In the genomic region with DNA sequence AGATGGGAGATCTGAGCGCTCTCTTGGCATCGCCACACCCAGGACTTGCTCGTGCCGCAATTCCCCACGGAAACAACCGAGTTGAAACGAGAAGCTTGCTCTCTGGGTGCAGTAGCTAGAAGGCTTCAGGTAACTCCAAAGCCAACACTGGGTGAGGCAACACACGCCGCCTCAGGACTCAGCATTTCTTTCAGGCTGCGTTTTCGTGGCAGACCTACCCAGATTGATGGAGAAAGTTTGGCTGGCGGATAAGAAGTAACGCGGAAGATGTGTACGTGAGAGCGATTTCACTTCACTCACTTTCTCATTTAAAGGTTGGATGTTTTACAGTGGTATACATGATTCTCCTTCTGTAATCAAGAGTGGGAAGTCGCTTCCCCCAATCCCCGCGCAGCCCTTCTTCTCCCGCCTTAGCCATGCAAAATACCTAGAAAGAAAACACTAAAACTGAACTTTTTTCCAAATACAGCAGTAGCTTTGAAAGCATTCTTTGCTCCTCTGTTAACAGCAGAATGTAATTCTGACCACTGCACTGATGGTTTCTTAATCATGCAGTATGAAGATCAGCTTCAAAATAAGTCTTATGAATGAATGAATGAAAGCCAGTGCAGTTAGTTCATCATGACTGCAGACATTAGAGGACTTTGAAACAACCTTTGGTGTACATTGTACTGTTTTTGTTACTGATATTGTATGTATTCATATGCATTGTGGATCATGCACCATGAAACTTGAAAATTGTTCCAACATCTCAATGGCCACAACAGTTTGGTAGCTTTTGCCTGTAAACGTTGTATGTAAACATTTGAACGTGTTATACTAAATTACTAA, we compare ENCODE assay signal across 8 cellular contexts. TPM values are rescaled to one million over a fixed set of nuclear protein-coding genes. Genes with fewer than 3 reads are reported as not detected.
DNase-seq lines count a peak whose midpoint lies in the region; ATAC-seq and TF ChIP-seq lines count a peak whose summit lies in the region.

No MANE protein-coding gene starts in this region.

- H3K4me3 ChIP-seq in esophagus muscularis mucosa = peak overlapping the region; percentile 61 to 95 (median 88)

- H3K27ac Mint-ChIP-seq in activated CD8-positive, alpha-beta T cell treated with anti-CD3 and anti-CD28 coated beads for 36 hours = peak overlapping the region; percentile 89
- no peak overlapping the region for H3K27ac Mint-ChIP-seq in nephron progenitor cell

- CTCF ChIA-PET in activated CD8-positive, alpha-beta T cell treated with anti-CD3 and anti-CD28 coated beads for 36 hours (lab: Charles Lee) = interaction anchor here (0.7 to 3.1 kb wide), 18 partner anchors 8 to 298 kb away, joined by 3 to 22 read pairs (median 4); no protein-coding TSS in a partner anchor

- TF ChIP-seq CTCF in activated CD8-positive, alpha-beta T cell treated with anti-CD3 and anti-CD28 coated beads for 36 hours (IDR thresholded peaks at IDR 0.05) = no peak
- TF ChIP-seq CTCF in esophagus muscularis mucosa (IDR thresholded peaks at IDR 0.05) (no peak), nephron progenitor cell (IDR thresholded peaks at IDR 0.05) (no peak)

- no peaks in the 10 kb centered on the region for H3K9me3 Mint-ChIP-seq in activated CD8-positive, alpha-beta T cell treated with anti-CD3 and anti-CD28 coated beads for 36 hours
- no peaks in the 10 kb centered on the region for H3K9me3 Mint-ChIP-seq in nephron progenitor cell

- TF ChIP-seq EP300 in esophagus muscularis mucosa (IDR thresholded peaks at IDR 0.05) = no peak

- peak overlapping the region; percentile 79 to 89 (median 88) for H3K27ac ChIP-seq in esophagus muscularis mucosa (replicated peaks in 1 of 4)

- H3K27me3 ChIP-seq in esophagus muscularis mucosa = no peaks in the 10 kb centered on the region

- H3K36me3 ChIP-seq in esophagus muscularis mucosa = no peaks in the 10 kb centered on the region

- peak overlapping the region; percentile 95 for H3K4me3 Mint-ChIP-seq in activated CD8-positive, alpha-beta T cell treated with anti-CD3 and anti-CD28 coated beads for 36 hours
- H3K4me3 Mint-ChIP-seq in nephron progenitor cell = peak overlapping the region; percentile 91

- DNase-seq in NCI-H748 treated with DMSO at 0.1 percent for 48 hours (lab: John Stamatoyannopoulos, UW) = peak; percentile 28
- DNase-seq in NCI-H748 (lab: John Stamatoyannopoulos, UW; ENCODE audit: unreplicated experiment) = no peak
- DNase-seq in NCI-H1105 treated with DMSO at 0.1 percent for 48 hours (lab: John Stamatoyannopoulos, UW) = peak; percentile 81
- peak; percentile 55 for DNase-seq in activated CD8-positive, alpha-beta T cell treated with anti-CD3 and anti-CD28 coated beads for 36 hours
- no peak for DNase-seq in esophagus muscularis mucosa (ENCODE audit: extremely low spot score)
- no peak for DNase-seq in nephron progenitor cell
- no peak for DNase-seq in HK-2 (ENCODE audit: unreplicated experiment)

- peak; percentile 26 for ATAC-seq in HG02588 (IDR thresholded peaks at IDR 0.05; ENCODE audit: unreplicated experiment)
- peak; percentile 3 for ATAC-seq in activated CD8-positive, alpha-beta T cell treated with anti-CD3 and anti-CD28 coated beads for 36 hours

- no peaks in the 10 kb centered on the region for H3K27me3 Mint-ChIP-seq in activated CD8-positive, alpha-beta T cell treated with anti-CD3 and anti-CD28 coated beads for 36 hours
- peaks cover 13% of the 10 kb centered on the region for H3K27me3 Mint-ChIP-seq in nephron progenitor cell (ENCODE audit: low read depth, poor library complexity)

- POLR2A ChIA-PET in activated CD8-positive, alpha-beta T cell treated with anti-CD3 and anti-CD28 coated beads for 36 hours (lab: Charles Lee) = interaction anchor here (0.6 to 2.9 kb wide), 10 partner anchors 10 to 358 kb away, joined by 3 to 14 read pairs (median 4); no protein-coding TSS in a partner anchor

- TF ChIP-seq POLR2A in esophagus muscularis mucosa (IDR thresholded peaks at IDR 0.05; ENCODE audit: low read depth) = no peak

- 2% methylated on average over 21 of the region's 22 CpGs for WGBS in esophagus muscularis mucosa

- H3K4me1 ChIP-seq in esophagus muscularis mucosa = peaks cover 7 to 45% (median 40%) of the 10 kb centered on the region in 4 donors

- no peaks in the 10 kb centered on the region for H3K36me3 Mint-ChIP-seq in activated CD8-positive, alpha-beta T cell treated with anti-CD3 and anti-CD28 coated beads for 36 hours (ENCODE audit: low read depth)
- H3K36me3 Mint-ChIP-seq in nephron progenitor cell (ENCODE audit: low read depth) = no peaks in the 10 kb centered on the region

- H3K4me1 Mint-ChIP-seq in activated CD8-positive, alpha-beta T cell treated with anti-CD3 and anti-CD28 coated beads for 36 hours (ENCODE audit: low read depth) = peaks cover 29% of the 10 kb centered on the region
- H3K4me1 Mint-ChIP-seq in nephron progenitor cell = peaks cover 50% of the 10 kb centered on the region

- no peaks in the 10 kb centered on the region for H3K9me3 ChIP-seq in esophagus muscularis mucosa

- intact Hi-C loops in activated CD8-positive, alpha-beta T cell treated with anti-CD3 and anti-CD28 coated beads for 36 hours (cut with micrococcal nuclease) = loop anchor here (5.0 kb wide), 1 partner anchor 274 kb away; no protein-coding TSS in a partner anchor
- intact Hi-C loops in esophagus muscularis mucosa (cut with DNase I) = loop anchor here (5.0 to 10.0 kb wide), 3 partner anchors 101 to 397 kb away; no protein-coding TSS in a partner anchor

RNA-seq across cellular contexts. Expression of gene TNIK, which starts 1.1 kb away (rescaled TPM):
- total RNA-seq in activated CD8-positive, alpha-beta T cell treated with anti-CD3 and anti-CD28 coated beads for 36 hours = 10 to 100 TPM; 25.1 to 28.8 TPM
- 10 to 100 TPM; 30.3 to 39.0 (median 36.8) TPM for total RNA-seq in esophagus muscularis mucosa

Comparison
In these comparisons a context has a peak if more than half of its experiments do, and no peak if none do; other contexts are left out.
1. DNase-seq: peak in NCI-H748 treated with DMSO at 0.1 percent for 48 hours (single experiment), NCI-H1105 treated with DMSO at 0.1 percent for 48 hours (single experiment) and activated CD8-positive, alpha-beta T cell treated with anti-CD3 and anti-CD28 coated beads for 36 hours (single experiment); none in NCI-H748 (single experiment), esophagus muscularis mucosa (single experiment), nephron progenitor cell (single experiment) and HK-2 (single experiment).